Comparison of ENCODE assay signal across 8 cellular contexts in the genomic region with DNA sequence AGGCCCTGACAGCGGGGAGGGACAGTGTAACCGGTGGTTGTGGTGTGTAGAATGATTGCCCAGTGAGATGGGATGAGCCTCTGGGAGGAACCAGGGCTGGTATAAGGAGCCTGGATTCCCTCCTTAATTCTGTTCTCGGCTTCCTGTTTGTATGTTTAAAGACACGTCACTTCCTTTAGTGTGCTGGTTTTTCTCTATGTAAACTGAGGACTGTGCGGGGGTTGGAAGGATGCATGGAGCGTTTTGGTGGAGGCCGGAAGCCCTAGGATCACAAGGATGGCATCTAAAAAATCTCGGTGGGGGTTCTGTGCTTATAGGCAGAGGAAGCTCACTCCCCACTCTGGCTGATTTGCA. TPM values are rescaled to one million over a fixed set of nuclear protein-coding genes. Genes with fewer than 3 reads are reported as not detected.
DNase-seq lines count a peak whose midpoint lies in the region; ATAC-seq and TF ChIP-seq lines count a peak whose summit lies in the region.

No MANE protein-coding gene starts in this region.

- no peaks in the 10 kb centered on the region for H3K27me3 ChIP-seq in gastrocnemius medialis

- TF ChIP-seq CTCF in glutamatergic neuron (IDR thresholded peaks at IDR 0.05; ENCODE audit: partially characterized antibody, unreplicated experiment) (no peak), gastrocnemius medialis (IDR thresholded peaks at IDR 0.05 in 4 of 5, conservative IDR thresholded peaks at IDR 0.05 in 1 of 5) (no peak)

- peaks cover under 1% of the 10 kb centered on the region for H3K27me3 Mint-ChIP-seq in activated CD4-positive, alpha-beta memory T cell treated with anti-CD3 and anti-CD28 coated beads for 36 hours
- H3K27me3 Mint-ChIP-seq in glutamatergic neuron (ENCODE audit: unreplicated experiment) = peaks cover 16% of the 10 kb centered on the region

- in situ Hi-C loops in gastrocnemius medialis (cut with MboI; ENCODE audit: low sequenced_read_pairs in 4 of 4) = loop anchor here in 1 of 4 donors (25.0 kb wide), 1 partner anchor 160 kb away; no protein-coding TSS in a partner anchor

- CTCF ChIA-PET in activated CD4-positive, alpha-beta memory T cell treated with anti-CD3 and anti-CD28 coated beads for 36 hours (lab: Charles Lee) = interaction anchor here (1.5 to 8.5 kb wide), 7 partner anchors 14 to 495 kb away, joined by 4 to 147 read pairs (median 16); partner anchors contain the start of genes ASB6 and IER5L

- POLR2A ChIA-PET in activated CD4-positive, alpha-beta memory T cell treated with anti-CD3 and anti-CD28 coated beads for 36 hours (lab: Charles Lee) = interaction anchor here (0.9 to 1.3 kb wide), 2 partner anchors 12 to 486 kb away, joined by 4 read pairs; no protein-coding TSS in a partner anchor

- H3K4me1 ChIP-seq in gastrocnemius medialis = peaks cover 52% of the 10 kb centered on the region in 2 donors

- H3K9me3 Mint-ChIP-seq in activated CD4-positive, alpha-beta memory T cell treated with anti-CD3 and anti-CD28 coated beads for 36 hours = no peaks in the 10 kb centered on the region
- peaks cover 13% of the 10 kb centered on the region for H3K9me3 Mint-ChIP-seq in glutamatergic neuron (ENCODE audit: unreplicated experiment)

- DNase-seq in ELR (ENCODE audit: low read depth) (peak; percentile 90), glutamatergic neuron (no peak), gastrocnemius medialis (no peak), HuH-7.5 (ENCODE audit: low spot score) (no peak), globus pallidus (ENCODE audit: low spot score) (no peak)
- DNase-seq in activated CD4-positive, alpha-beta memory T cell treated with anti-CD3 and anti-CD28 coated beads for 36 hours = no peak

- H3K9me3 ChIP-seq in gastrocnemius medialis = no peaks in the 10 kb centered on the region

- peak overlapping the region; percentile 71 to 91 (median 77) for H3K4me3 ChIP-seq in gastrocnemius medialis

- peak overlapping the region; percentile 91 for H3K27ac Mint-ChIP-seq in activated CD4-positive, alpha-beta memory T cell treated with anti-CD3 and anti-CD28 coated beads for 36 hours
- peak overlapping the region; percentile 98 for H3K27ac Mint-ChIP-seq in glutamatergic neuron (ENCODE audit: unreplicated experiment)

- TF ChIP-seq POLR2A in gastrocnemius medialis (IDR thresholded peaks at IDR 0.05) = no peak

- peak overlapping the region; percentile 77 for H3K4me3 Mint-ChIP-seq in activated CD4-positive, alpha-beta memory T cell treated with anti-CD3 and anti-CD28 coated beads for 36 hours
- H3K4me3 Mint-ChIP-seq in glutamatergic neuron (ENCODE audit: unreplicated experiment) = peak overlapping the region; percentile 94

- no peaks in the 10 kb centered on the region for H3K36me3 ChIP-seq in gastrocnemius medialis

- peaks cover 14% of the 10 kb centered on the region for H3K36me3 Mint-ChIP-seq in activated CD4-positive, alpha-beta memory T cell treated with anti-CD3 and anti-CD28 coated beads for 36 hours
- no peaks in the 10 kb centered on the region for H3K36me3 Mint-ChIP-seq in glutamatergic neuron (ENCODE audit: unreplicated experiment)

- peak; percentile 2 for ATAC-seq in HG03354 (IDR thresholded peaks at IDR 0.05; ENCODE audit: poor library complexity, severe bottlenecking, unreplicated experiment)
- peak; percentile 11 to 19 for ATAC-seq in gastrocnemius medialis
- no peak for ATAC-seq in HG03196 (IDR thresholded peaks at IDR 0.05; ENCODE audit: unreplicated experiment)

- peak overlapping the region; percentile 90 to 98 (median 92) for H3K27ac ChIP-seq in gastrocnemius medialis

- intact Hi-C loops in activated CD4-positive, alpha-beta memory T cell treated with anti-CD3 and anti-CD28 coated beads for 36 hours (cut with micrococcal nuclease) = loop anchor here (2.0 kb wide), 3 partner anchors 16 to 590 kb away; partner anchors contain the start of genes ASB6, IER5L and MIGA2
- intact Hi-C loops in gastrocnemius medialis (cut with DNase I; ENCODE audit: low total_unique reads) = loop anchor here (1.0 to 5.0 kb wide), 3 partner anchors 15 to 450 kb away; partner anchors contain the start of genes ASB6 and IER5L

- peaks cover 66% of the 10 kb centered on the region for H3K4me1 Mint-ChIP-seq in activated CD4-positive, alpha-beta memory T cell treated with anti-CD3 and anti-CD28 coated beads for 36 hours (ENCODE audit: low read depth)
- peaks cover 50% of the 10 kb centered on the region for H3K4me1 Mint-ChIP-seq in glutamatergic neuron (ENCODE audit: low read depth, unreplicated experiment)

RNA-seq across cellular contexts. Expression of gene NTMT1, which starts 1.0 kb away (rescaled TPM):
- total RNA-seq in activated CD4-positive, alpha-beta memory T cell treated with anti-CD3 and anti-CD28 coated beads for 36 hours = 10 to 100 TPM; 59.9 to 64.6 TPM
- total RNA-seq in glutamatergic neuron (ENCODE audit: unreplicated experiment) (62.6 TPM), gastrocnemius medialis (10 to 100 TPM; 37.8 to 82.1 (median 48.1) TPM)

RNA-seq across cellular contexts. Expression of gene C9orf50, which starts 6.0 kb away (rescaled TPM):
- total RNA-seq in activated CD4-positive, alpha-beta memory T cell treated with anti-CD3 and anti-CD28 coated beads for 36 hours = not detected
- 0.56 TPM for total RNA-seq in glutamatergic neuron (ENCODE audit: unreplicated experiment)
- not detected for total RNA-seq in gastrocnemius medialis

RNA-seq across cellular contexts. Expression of gene ASB6, which starts 15.0 kb away (rescaled TPM):
- 10 to 100 TPM; 14.1 to 15.7 TPM for total RNA-seq in activated CD4-positive, alpha-beta memory T cell treated with anti-CD3 and anti-CD28 coated beads for 36 hours
- 25.4 TPM for total RNA-seq in glutamatergic neuron (ENCODE audit: unreplicated experiment)
- 10 to 100 TPM; 14.4 to 24.0 (median 19.4) TPM for total RNA-seq in gastrocnemius medialis

RNA-seq across cellular contexts. Expression of gene PRRX2, which starts 38.5 kb away (rescaled TPM):
- under 1 TPM; 0.58 to 0.86 TPM for total RNA-seq in activated CD4-positive, alpha-beta memory T cell treated with anti-CD3 and anti-CD28 coated beads for 36 hours
- total RNA-seq in glutamatergic neuron (ENCODE audit: unreplicated experiment) (2.3 TPM), gastrocnemius medialis (1 to 10 TPM in 2 of 4 donors, under 1 TPM in 1, not detected in 1; 0.75 to 1.7 (median 1.6) TPM)
